Comparison of ENCODE assay signal across 1 cellular context in genomic region chr9:124415102-124415851, GRCh38.
TF ChIP-seq lines count a peak whose summit lies in the region.

Gene PSMB7 (minus strand): TSS chr9:124415442. CDS start chr9:124415425, 17 bp downstream.

TF ChIP-seq in SK-N-SH, 30 proteins besides CTCF, POLR2A, EP300 and RAD21 (continued from another document):
- peak; percentile 79 for TF ChIP-seq REST (IDR thresholded peaks at IDR 0.05; ENCODE audit: low read depth, low read length)
- TF ChIP-seq RXRA (IDR thresholded peaks at IDR 0.05; ENCODE audit: borderline replicate concordance, low read depth), result no peak
